In genomic region chr7:141012044-141012685, GRCh38 we compare ENCODE assay signal across 8 cellular contexts.
A peak's percentile ranks its signal among the peaks of the same experiment; 100 is the strongest.
DNase-seq lines count a peak whose midpoint lies in the region; ATAC-seq lines count a peak whose summit lies in the region.

No MANE protein-coding gene starts in this region.

- no peaks in the 10 kb centered on the region for H3K27me3 Mint-ChIP-seq in activated naive CD8-positive, alpha-beta T cell treated with anti-CD3 and anti-CD28 coated beads, Interleukin-2, amount 50 U/mL, for 24 hours

- peak overlapping the region; percentile 99 for H3K27ac Mint-ChIP-seq in activated naive CD8-positive, alpha-beta T cell treated with anti-CD3 and anti-CD28 coated beads, Interleukin-2, amount 50 U/mL, for 24 hours

- H3K36me3 Mint-ChIP-seq in activated naive CD8-positive, alpha-beta T cell treated with anti-CD3 and anti-CD28 coated beads, Interleukin-2, amount 50 U/mL, for 24 hours (ENCODE audit: low read depth) = peaks cover 23% of the 10 kb centered on the region

- peaks cover 7% of the 10 kb centered on the region for H3K9me3 Mint-ChIP-seq in activated naive CD8-positive, alpha-beta T cell treated with anti-CD3 and anti-CD28 coated beads, Interleukin-2, amount 50 U/mL, for 24 hours

- H3K4me3 Mint-ChIP-seq in activated naive CD8-positive, alpha-beta T cell treated with anti-CD3 and anti-CD28 coated beads, Interleukin-2, amount 50 U/mL, for 24 hours = no peak overlapping the region

- peak; percentile 8 for DNase-seq in DMS 273 treated with DMSO at 0.1 percent for 48 hours (lab: John Stamatoyannopoulos, UW)
- DNase-seq in MV-4-11 (lab: John Stamatoyannopoulos, UW) = peak; percentile 58
- peak; percentile 71 for DNase-seq in T follicular helper cell (ENCODE audit: low read depth)
- DNase-seq in activated naive CD8-positive, alpha-beta T cell treated with anti-CD3 and anti-CD28 coated beads, Interleukin-2, amount 50 U/mL, for 24 hours = peak; percentile 69
- DNase-seq in hepatic stellate cell (ENCODE audit: low spot score) = peak; percentile 49
- DNase-seq in stimulated activated CD4-positive, alpha-beta T cell treated with anti-CD3 and anti-CD28 coated beads, Interleukin-12 subunit alpha, Interleukin-12 subunit beta, amount 100 ng/mL, for 24 hours (ENCODE audit: low read depth in 2 of 2) = peak; percentile 49 to 64

- ATAC-seq in GM21447 (IDR thresholded peaks at IDR 0.05; ENCODE audit: unreplicated experiment) (peak; percentile 27), GM19395 (IDR thresholded peaks at IDR 0.05; ENCODE audit: unreplicated experiment) (no peak)
- peak; percentile 38 for ATAC-seq in activated naive CD8-positive, alpha-beta T cell treated with anti-CD3 and anti-CD28 coated beads, Interleukin-2, amount 50 U/mL, for 24 hours

- H3K4me1 Mint-ChIP-seq in activated naive CD8-positive, alpha-beta T cell treated with anti-CD3 and anti-CD28 coated beads, Interleukin-2, amount 50 U/mL, for 24 hours = peaks cover 36% of the 10 kb centered on the region

Comparison
In these comparisons a context has a peak if more than half of its experiments do, and no peak if none do; other contexts are left out.
1. DNase-seq: peak in every context shown above with its lines; median percentile 71 in T follicular helper cell; 69 in activated naive CD8-positive, alpha-beta T cell treated with anti-CD3 and anti-CD28 coated beads, Interleukin-2, amount 50 U/mL, for 24 hours; 58 in MV-4-11; 56 in stimulated activated CD4-positive, alpha-beta T cell treated with anti-CD3 and anti-CD28 coated beads, Interleukin-12 subunit alpha, Interleukin-12 subunit beta, amount 100 ng/mL, for 24 hours; 49 in hepatic stellate cell; 8 in DMS 273 treated with DMSO at 0.1 percent for 48 hours.